In genomic region chr17:49676276-49676868, GRCh38 we compare ENCODE assay signal across 8 cellular contexts. TPM values are rescaled to one million over a fixed set of nuclear protein-coding genes. Genes with fewer than 3 reads are reported as not detected.
DNase-seq lines count a peak whose midpoint lies in the region; ATAC-seq and TF ChIP-seq lines count a peak whose summit lies in the region.

No MANE protein-coding gene starts in this region.

- H3K27ac ChIP-seq in thymus (ENCODE audit: low read depth) = peak overlapping the region; percentile 43

- peak overlapping the region; percentile 87 for H3K9ac ChIP-seq in adipocyte (ENCODE audit: low read length)

- H3K9me3 ChIP-seq in adipocyte (ENCODE audit: control insufficient read depth, low read length) (no peaks in the 10 kb centered on the region), thymus (ENCODE audit: control insufficient read depth) (no peaks in the 10 kb centered on the region)

- H3K4me1 ChIP-seq in adipocyte (ENCODE audit: control insufficient read depth, insufficient read depth, low read length) (peaks cover 20% of the 10 kb centered on the region), thymus (ENCODE audit: control insufficient read depth, insufficient read depth, low read length) (peaks cover 5% of the 10 kb centered on the region)

- H3K27me3 ChIP-seq in adipocyte (replicated peaks; ENCODE audit: control insufficient read depth, insufficient read depth, low read length) = no peaks in the 10 kb centered on the region
- no peaks in the 10 kb centered on the region for H3K27me3 ChIP-seq in thymus (ENCODE audit: control insufficient read depth, insufficient read depth)

- DNase-seq in NCI-H2227 (lab: John Stamatoyannopoulos, UW; ENCODE audit: unreplicated experiment) = peak; percentile 30
- no peak for DNase-seq in NCI-H2227 treated with DMSO at 0.1 percent for 48 hours (lab: John Stamatoyannopoulos, UW)
- no peak for DNase-seq in LNCaP clone FGC (ENCODE audit: low read depth)
- peak; percentile 41 for DNase-seq in adipocyte (ENCODE audit: low read depth)
- peak; percentile 56 for DNase-seq in kidney tubule cell (ENCODE audit: low spot score)
- no peak for DNase-seq in HPDE6-E6E7 (ENCODE audit: extremely low spot score)

- WGBS in thymus = 12% methylated on average over 5 of the region's 5 CpGs

- no peak for TF ChIP-seq CTCF in LNCaP clone FGC (IDR thresholded peaks at IDR 0.05; ENCODE audit: control insufficient read depth, extremely low read depth, insufficient read depth)

- peaks cover 5% of the 10 kb centered on the region for H3K36me3 ChIP-seq in adipocyte (ENCODE audit: control insufficient read depth, insufficient read depth, low read length, severe bottlenecking)
- H3K36me3 ChIP-seq in thymus (ENCODE audit: control insufficient read depth, insufficient read depth) = peaks cover 2% of the 10 kb centered on the region

- peak; percentile 70 for ATAC-seq in GM21723 (IDR thresholded peaks at IDR 0.05; ENCODE audit: unreplicated experiment)

- peak overlapping the region; percentile 78 for H3K4me3 ChIP-seq in LNCaP clone FGC (ENCODE audit: low read depth, low read length)
- peak overlapping the region; percentile 87 for H3K4me3 ChIP-seq in adipocyte (ENCODE audit: low read length)
- peak overlapping the region; percentile 62 for H3K4me3 ChIP-seq in thymus (ENCODE audit: low read length)

RNA-seq across cellular contexts. Expression of gene SPOP, which starts 1.5 kb away (rescaled TPM):
- 54.7 TPM for polyA plus RNA-seq in thymus

RNA-seq across cellular contexts. Expression of gene SLC35B1, which starts 31.4 kb away (rescaled TPM):
- polyA plus RNA-seq in thymus = 50.0 TPM

Comparison
In these comparisons a context has a peak if more than half of its experiments do, and no peak if none do; other contexts are left out.
1. DNase-seq: peak in NCI-H2227 (single experiment), adipocyte (single experiment) and kidney tubule cell (single experiment); none in NCI-H2227 treated with DMSO at 0.1 percent for 48 hours (single experiment), LNCaP clone FGC (single experiment) and HPDE6-E6E7 (single experiment).
2. Peak in every context shown above with its lines, with median percentiles within 50 percentile points of each other: H3K4me3 ChIP-seq.